Comparison of ENCODE assay signal across 1 cellular context in the genomic region with DNA sequence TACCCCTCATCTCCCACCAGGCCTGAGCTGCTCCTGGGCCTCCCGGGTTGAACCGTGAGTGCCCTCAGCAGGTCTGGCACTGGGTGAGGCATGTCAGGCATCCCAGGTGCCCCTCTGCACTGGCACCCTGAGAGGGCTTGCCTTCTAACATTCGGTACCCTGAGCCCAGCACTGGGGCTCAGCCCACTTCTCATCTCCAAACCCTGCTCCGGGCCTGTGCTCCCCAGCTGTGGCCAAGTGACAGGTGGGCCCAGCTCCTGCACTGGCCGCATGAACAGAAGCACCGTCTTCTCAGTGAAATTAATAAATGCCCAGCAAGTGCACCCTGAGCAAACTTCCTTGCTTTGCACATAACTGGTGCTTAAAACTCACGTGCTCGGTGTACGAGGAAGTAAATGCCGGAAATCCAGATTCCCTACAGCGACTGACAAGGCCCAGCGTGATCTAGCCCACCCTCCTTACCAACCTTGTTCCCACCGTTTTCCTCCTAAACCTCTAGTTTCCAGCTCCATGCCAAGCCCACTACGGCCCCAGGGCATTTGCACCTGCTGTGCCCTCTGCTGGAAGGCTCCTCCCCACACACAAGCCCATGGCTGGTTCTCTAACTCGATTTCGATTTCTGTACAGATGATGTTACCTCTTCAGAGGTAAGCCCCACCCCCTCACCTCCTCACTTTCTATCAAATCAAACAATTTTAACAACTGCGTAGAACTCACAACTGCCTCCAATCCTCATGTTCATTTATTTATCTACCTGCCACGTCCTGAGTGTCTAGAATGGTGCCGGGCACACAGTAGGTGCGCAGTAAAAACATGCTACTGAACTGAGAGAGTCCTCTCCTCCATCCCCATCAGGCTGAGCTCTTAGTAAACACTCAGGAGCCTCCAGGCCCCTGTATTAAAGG.
TF ChIP-seq lines count a peak whose summit lies in the region.

No MANE protein-coding gene starts in this region.

TF ChIP-seq in liver, 16 proteins besides CTCF, POLR2A, EP300 and RAD21 (continued from another document):
- TF ChIP-seq ZBTB33 (IDR thresholded peaks at IDR 0.05) (no peak), TAF1 (conservative IDR thresholded peaks at IDR 0.05) (no peak), EGR1 (IDR thresholded peaks at IDR 0.05; ENCODE audit: low read depth in 2 of 2) (no peak), GABPA (IDR thresholded peaks at IDR 0.05 in 1 of 2, conservative IDR thresholded peaks at IDR 0.05 in 1 of 2) (no peak), NR2F2 (IDR thresholded peaks at IDR 0.05) (no peak), HNF4G (IDR thresholded peaks at IDR 0.05) (no peak), FOXA1 (IDR thresholded peaks at IDR 0.05) (no peak), FOXA2 (IDR thresholded peaks at IDR 0.05) (no peak), JUND (IDR thresholded peaks at IDR 0.05) (no peak)
